Comparison of ENCODE assay signal across 1 cellular context in genomic region chr9:135152608-135153337, GRCh38.
TF ChIP-seq lines count a peak whose summit lies in the region.

No MANE protein-coding gene starts in this region.

TF ChIP-seq in H1, 55 proteins besides CTCF, POLR2A, EP300 and RAD21:
- TF ChIP-seq BCL11A (IDR thresholded peaks at IDR 0.05; ENCODE audit: low read depth in 2 of 2, low read length in 2 of 2) (no peak), USF2 (IDR thresholded peaks at IDR 0.05; ENCODE audit: low read length) (peak; percentile 58; the same call in 1 of the 2 replicates), CHD7 (IDR thresholded peaks at IDR 0.05; ENCODE audit: insufficient replicate concordance, low read length) (no peak), MAX (IDR thresholded peaks at IDR 0.05) (peak; percentile 3; the same call in 1 of the 2 replicates), ATF2 (IDR thresholded peaks at IDR 0.05; ENCODE audit: low read length) (no peak), GTF2F1 (IDR thresholded peaks at IDR 0.05; ENCODE audit: borderline replicate concordance, low read depth, low read length) (no peak), CREB1 (IDR thresholded peaks at IDR 0.05) (0 out of 2 replicates have a peak, but pooled peaks have one; percentile 9), JUND (IDR thresholded peaks at IDR 0.05; ENCODE audit: low read length) (peak; percentile 67), BACH1 (IDR thresholded peaks at IDR 0.05; ENCODE audit: low read length) (peak; percentile 84), SUZ12 (IDR thresholded peaks at IDR 0.05; ENCODE audit: low read length) (no peak), EGR1 (IDR thresholded peaks at IDR 0.05; ENCODE audit: borderline replicate concordance, low read depth, low read length) (no peak), SP1 (IDR thresholded peaks at IDR 0.05; ENCODE audit: low read depth, low read length) (no peak), E2F6 (IDR thresholded peaks at IDR 0.05) (peak; percentile 60; the same call in 1 of the 2 replicates), NRF1 (IDR thresholded peaks at IDR 0.05; ENCODE audit: low read depth, low read length) (no peak), CBX8 (IDR thresholded peaks at IDR 0.05; ENCODE audit: borderline replicate concordance, low read depth, low read length) (no peak), HDAC2 (IDR thresholded peaks at IDR 0.05; ENCODE audit: borderline replicate concordance in 1 of 2, low read depth in 2 of 2, low read length in 2 of 2) (no peak), CBX5 (IDR thresholded peaks at IDR 0.05; ENCODE audit: low read depth, low read length) (no peak), SIRT6 (IDR thresholded peaks at IDR 0.05; ENCODE audit: low read length) (no peak), ATF3 (IDR thresholded peaks at IDR 0.05; ENCODE audit: insufficient read depth, low read depth, low read length) (no peak), MAFK (IDR thresholded peaks at IDR 0.05; ENCODE audit: low read depth, low read length) (peak; percentile 58; the same call in 1 of the 2 replicates)
